Comparison of ENCODE assay signal across 9 cellular contexts in the genomic region with DNA sequence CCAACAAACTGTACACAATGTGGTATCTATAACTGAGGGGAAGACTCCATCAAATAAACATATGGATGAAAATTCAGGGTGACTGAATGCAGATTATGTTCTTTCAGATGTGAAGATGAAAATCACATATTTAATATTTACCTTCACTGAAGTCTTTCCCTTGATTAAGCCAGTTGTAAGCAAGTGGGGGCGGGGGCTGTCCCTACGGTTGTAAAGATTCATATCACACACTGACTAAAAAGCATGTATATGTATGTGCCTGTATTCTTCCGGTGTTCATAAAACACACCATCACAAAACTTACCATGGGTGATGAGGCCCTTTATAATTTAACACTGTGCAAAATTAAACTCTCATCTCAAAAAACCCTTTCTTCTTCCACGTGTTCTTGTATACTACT. TPM values are rescaled to one million over a fixed set of nuclear protein-coding genes. Genes with fewer than 3 reads are reported as not detected.
DNase-seq lines count a peak whose midpoint lies in the region; ATAC-seq and TF ChIP-seq lines count a peak whose summit lies in the region.
"Had no signal": no experiment of that assay in that cellular context is flagged by ENCODE, and none has a peak within 500 bp of the region (broad histone marks: within the 10 kb centered on the region; RNA-seq: fewer than 3 reads in every experiment).

No MANE protein-coding gene starts in this region.

- POLR2A ChIA-PET in activated CD4-positive, alpha-beta T cell treated with anti-CD3 and anti-CD28 coated beads for 36 hours (lab: Charles Lee): interaction anchor here (0.6 kb wide), 1 partner anchor 58 kb away, joined by 3 read pairs; no protein-coding TSS in a partner anchor

- peak; percentile 82 for DNase-seq in activated CD4-positive, alpha-beta T cell treated with anti-CD3 and anti-CD28 coated beads for 36 hours
- no peak for DNase-seq in activated CD4-positive, alpha-beta T cell treated with anti-CD3 and anti-CD28 coated beads for 1 hour
- peak; percentile 35 for DNase-seq in activated T-helper 9 cell treated with anti-CD3 and anti-CD28 coated beads, Interleukin-2, amount 50 U/mL, for 16 hours (ENCODE audit: low read depth)
- DNase-seq in mesothelial cell of epicardium (ENCODE audit: low spot score in 2 of 2, unreplicated experiment in 2 of 2): no peak
- DNase-seq in NCI-H187 (lab: John Stamatoyannopoulos, UW): no peak
- DNase-seq in cortex of kidney (lab: John Stamatoyannopoulos, UW): no peak
- DNase-seq: ACHN had no signal

- intact Hi-C loops in activated CD4-positive, alpha-beta T cell treated with anti-CD3 and anti-CD28 coated beads for 36 hours (cut with DNase I, micrococcal nuclease): loop anchor here (1.0 to 5.0 kb wide), 6 partner anchors 56 to 310 kb away; a partner anchor contains a TSS

- H3K27ac Mint-ChIP-seq in activated CD4-positive, alpha-beta T cell treated with anti-CD3 and anti-CD28 coated beads for 36 hours: peak overlapping the region; percentile 91
- peak overlapping the region; percentile 11 for H3K27ac Mint-ChIP-seq in mesothelial cell of epicardium
- peak overlapping the region; percentile 88 for H3K27ac Mint-ChIP-seq in stimulated activated naive CD8-positive, alpha-beta T cell treated with anti-CD3 and anti-CD28 coated beads, Interleukin-15, Interleukin-2, amounts not matched to agents 100 ng/mL and 50 ng/mL, for 24 hours

- H3K4me1 Mint-ChIP-seq in activated CD4-positive, alpha-beta T cell treated with anti-CD3 and anti-CD28 coated beads for 36 hours: peaks cover 46% of the 10 kb centered on the region
- H3K4me1 Mint-ChIP-seq in mesothelial cell of epicardium: peaks cover 26% of the 10 kb centered on the region
- peaks cover 49% of the 10 kb centered on the region for H3K4me1 Mint-ChIP-seq in stimulated activated naive CD8-positive, alpha-beta T cell treated with anti-CD3 and anti-CD28 coated beads, Interleukin-15, Interleukin-2, amounts not matched to agents 100 ng/mL and 50 ng/mL, for 24 hours (ENCODE audit: low read depth)

- CTCF ChIA-PET in activated CD4-positive, alpha-beta T cell treated with anti-CD3 and anti-CD28 coated beads for 36 hours (lab: Charles Lee): interaction anchor here (1.0 to 1.8 kb wide), 3 partner anchors 11 to 228 kb away, joined by 5 to 7 read pairs (median 5); no protein-coding TSS in a partner anchor

- H3K4me3 Mint-ChIP-seq in activated CD4-positive, alpha-beta T cell treated with anti-CD3 and anti-CD28 coated beads for 36 hours: peak overlapping the region; percentile 78
- peak overlapping the region; percentile 84 for H3K4me3 Mint-ChIP-seq in mesothelial cell of epicardium
- H3K4me3 Mint-ChIP-seq in stimulated activated naive CD8-positive, alpha-beta T cell treated with anti-CD3 and anti-CD28 coated beads, Interleukin-15, Interleukin-2, amounts not matched to agents 100 ng/mL and 50 ng/mL, for 24 hours: peak overlapping the region; percentile 88

- H3K36me3 Mint-ChIP-seq in activated CD4-positive, alpha-beta T cell treated with anti-CD3 and anti-CD28 coated beads for 36 hours (ENCODE audit: low read depth): peaks cover 5% of the 10 kb centered on the region
- no peaks in the 10 kb centered on the region for H3K36me3 Mint-ChIP-seq in mesothelial cell of epicardium
- peaks cover 4% of the 10 kb centered on the region for H3K36me3 Mint-ChIP-seq in stimulated activated naive CD8-positive, alpha-beta T cell treated with anti-CD3 and anti-CD28 coated beads, Interleukin-15, Interleukin-2, amounts not matched to agents 100 ng/mL and 50 ng/mL, for 24 hours (ENCODE audit: low read depth)

- no peak for TF ChIP-seq CTCF in mesothelial cell of epicardium (IDR thresholded peaks at IDR 0.05; ENCODE audit: unreplicated experiment)

- H3K9me3 Mint-ChIP-seq in activated CD4-positive, alpha-beta T cell treated with anti-CD3 and anti-CD28 coated beads for 36 hours (ENCODE audit: low read depth): no peaks in the 10 kb centered on the region
- peaks cover 27% of the 10 kb centered on the region for H3K9me3 Mint-ChIP-seq in mesothelial cell of epicardium
- H3K9me3 Mint-ChIP-seq in stimulated activated naive CD8-positive, alpha-beta T cell treated with anti-CD3 and anti-CD28 coated beads, Interleukin-15, Interleukin-2, amounts not matched to agents 100 ng/mL and 50 ng/mL, for 24 hours: no peaks in the 10 kb centered on the region

- ATAC-seq in activated CD4-positive, alpha-beta T cell treated with anti-CD3 and anti-CD28 coated beads for 36 hours: peak; percentile 23
- no peak for ATAC-seq in GM19397 (IDR thresholded peaks at IDR 0.05; ENCODE audit: unreplicated experiment)

- no peaks in the 10 kb centered on the region for H3K27me3 Mint-ChIP-seq in activated CD4-positive, alpha-beta T cell treated with anti-CD3 and anti-CD28 coated beads for 36 hours
- no peaks in the 10 kb centered on the region for H3K27me3 Mint-ChIP-seq in mesothelial cell of epicardium (ENCODE audit: low read depth)
- no peaks in the 10 kb centered on the region for H3K27me3 Mint-ChIP-seq in stimulated activated naive CD8-positive, alpha-beta T cell treated with anti-CD3 and anti-CD28 coated beads, Interleukin-15, Interleukin-2, amounts not matched to agents 100 ng/mL and 50 ng/mL, for 24 hours

RNA-seq across cellular contexts. Expression of a gene that starts 1.3 kb away (rescaled TPM):
- 10 to 100 TPM; 18.7 to 20.1 TPM for total RNA-seq in activated CD4-positive, alpha-beta T cell treated with anti-CD3 and anti-CD28 coated beads for 36 hours
- 28.3 to 28.9 TPM (median 28.7 TPM) in 3 replicates for total RNA-seq in mesothelial cell of epicardium

Comparison
In these comparisons a context has a peak if more than half of its experiments do, and no peak if none do; other contexts are left out.
1. DNase-seq: peak in activated CD4-positive, alpha-beta T cell treated with anti-CD3 and anti-CD28 coated beads for 36 hours (single experiment) and activated T-helper 9 cell treated with anti-CD3 and anti-CD28 coated beads, Interleukin-2, amount 50 U/mL, for 16 hours (single experiment); none in activated CD4-positive, alpha-beta T cell treated with anti-CD3 and anti-CD28 coated beads for 1 hour (single experiment), mesothelial cell of epicardium (0 of 2), NCI-H187 (0 of 2) and cortex of kidney (single experiment).
2. H3K27ac Mint-ChIP-seq: peak in every context shown above with its lines; median percentile 91 in activated CD4-positive, alpha-beta T cell treated with anti-CD3 and anti-CD28 coated beads for 36 hours; 88 in stimulated activated naive CD8-positive, alpha-beta T cell treated with anti-CD3 and anti-CD28 coated beads, Interleukin-15, Interleukin-2, amounts not matched to agents 100 ng/mL and 50 ng/mL, for 24 hours; 11 in mesothelial cell of epicardium.
3. Peak in every context shown above with its lines, with median percentiles within 50 percentile points of each other: H3K4me3 Mint-ChIP-seq.